Comparison of ENCODE assay signal across 23 cellular contexts in the genomic region with DNA sequence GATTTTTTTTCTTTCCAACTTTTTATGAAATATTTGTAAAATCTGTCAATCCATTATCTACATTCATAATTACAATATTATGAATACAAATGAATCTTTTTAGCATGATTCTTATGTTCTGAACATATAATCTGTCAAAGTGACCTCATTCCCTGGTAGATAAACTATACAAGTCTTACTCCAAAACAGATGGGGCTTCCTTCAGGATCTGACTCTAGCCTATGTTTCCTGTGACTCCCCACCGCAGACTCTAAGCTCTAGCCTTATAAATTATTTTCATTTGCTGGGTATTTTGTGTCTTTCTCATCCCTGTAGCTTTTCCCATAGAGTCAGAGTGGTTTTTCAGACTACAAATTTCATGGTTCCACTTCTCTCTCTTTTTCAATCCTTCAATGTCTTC.
DNase-seq lines count a peak whose midpoint lies in the region; TF ChIP-seq lines count a peak whose summit lies in the region.
"Had no signal": no experiment of that assay in that cellular context is flagged by ENCODE, and none has a peak within 500 bp of the region (broad histone marks: within the 10 kb centered on the region; RNA-seq: fewer than 3 reads in every experiment).

No MANE protein-coding gene starts in this region.

- H3K27me3 ChIP-seq in GM23248 (replicated peaks; ENCODE audit: insufficient read depth) (no peaks in the 10 kb centered on the region), MG63 (no peaks in the 10 kb centered on the region)
- H3K27me3 ChIP-seq: BLaER1, SJSA1 had no signal

- H3K4me1 Mint-ChIP-seq in HFFc6 (ENCODE audit: low read depth): peaks cover 17% of the 10 kb centered on the region
- H3K4me1 Mint-ChIP-seq: CD4-positive, alpha-beta memory T cell had no signal

- WGBS in GM23248 (ENCODE audit: low coverage in 1 of 2, low lambda C conversion rate in 2 of 2, missing lambda C conversion rate in 2 of 2), 2 experiments: 21 to 26% methylated on average over 1 of the region's 1 CpG

- H3K4me3 Mint-ChIP-seq in HFFc6: no peak overlapping the region
- H3K4me3 Mint-ChIP-seq: CD4-positive, alpha-beta memory T cell had no signal

- no peaks in the 10 kb centered on the region for H3K36me3 ChIP-seq in GM23248 (ENCODE audit: low read depth)
- H3K36me3 ChIP-seq in MG63: no peaks in the 10 kb centered on the region
- H3K36me3 ChIP-seq: BLaER1, SJSA1 had no signal

- H3K4me3 ChIP-seq in GM23248: no peak overlapping the region
- no peak overlapping the region for H3K4me3 ChIP-seq in foreskin fibroblast (ENCODE audit: low read depth in 1 of 2, low read length in 2 of 2)
- H3K4me3 ChIP-seq in MG63: no peak overlapping the region
- H3K4me3 ChIP-seq: BLaER1, SJSA1 had no signal

- H3K27ac Mint-ChIP-seq in HFFc6: no peak overlapping the region; the same call in 1 of the 2 replicates
- H3K27ac Mint-ChIP-seq: CD4-positive, alpha-beta memory T cell had no signal

- no peaks in the 10 kb centered on the region for H3K27me3 Mint-ChIP-seq in HFFc6 (ENCODE audit: insufficient read depth)
- H3K27me3 Mint-ChIP-seq: CD4-positive, alpha-beta memory T cell had no signal

- DNase-seq in AG08395 (ENCODE audit: low spot score) (peak; percentile 34), GM23248 (peak; percentile 55), dermis blood vessel endothelial cell (peak; percentile 46), foreskin fibroblast (peak; percentile 29 to 64), HFFc6 (no peak), cerebellar cortex (ENCODE audit: low spot score) (no peak), MG63 (no peak), NCI-H748 treated with DMSO at 0.1 percent for 48 hours (lab: John Stamatoyannopoulos, UW) (no peak)
- DNase-seq: Caco-2; CD4-positive, alpha-beta memory T cell; DND-41; KG1; MV-4-11; NCI-H1105 treated with DMSO at 0.1 percent for 48 hours; NCI-H1694; NCI-H2081; NCI-H2171; NCI-H526; OCI-M1; SW 1271 had no signal

- no peak for TF ChIP-seq CTCF in foreskin fibroblast (IDR thresholded peaks at IDR 0.05; ENCODE audit: low read depth, low read length)
- no peak for TF ChIP-seq CTCF in HFFc6 (IDR thresholded peaks at IDR 0.05)

- peaks cover 18% of the 10 kb centered on the region; the same call in 1 of the 2 replicates for H3F3A ChIP-seq in GM23248 (ENCODE audit: insufficient read depth)

- in situ Hi-C loops in GM23248 (cut with MboI): no loop called here

- no peaks in the 10 kb centered on the region; the same call in 1 of the 2 replicates for H3K36me3 Mint-ChIP-seq in HFFc6 (ENCODE audit: low read depth)
- H3K36me3 Mint-ChIP-seq: CD4-positive, alpha-beta memory T cell had no signal

- peak overlapping the region; percentile 61 for H2AFZ ChIP-seq in GM23248

- peak overlapping the region; percentile 29 for H3K4me2 ChIP-seq in GM23248 (ENCODE audit: unreplicated experiment)
- H3K4me2 ChIP-seq: BLaER1 had no signal

- no peak overlapping the region for H3K9ac ChIP-seq in GM23248
- H3K9ac ChIP-seq: BLaER1 had no signal

- peak overlapping the region; percentile 56 for H3K27ac ChIP-seq in GM23248
- H3K27ac ChIP-seq: BLaER1, HL-60, SJSA1 had no signal

- no peaks in the 10 kb centered on the region for H3K9me2 ChIP-seq in GM23248 (ENCODE audit: insufficient read depth)

- no peaks in the 10 kb centered on the region for H3K9me3 ChIP-seq in GM23248 (ENCODE audit: low read depth)
- no peaks in the 10 kb centered on the region for H3K9me3 ChIP-seq in MG63
- H3K9me3 ChIP-seq: BLaER1, Caco-2, SJSA1 had no signal

- H4K20me1 ChIP-seq in GM23248 (ENCODE audit: insufficient read depth): no peaks in the 10 kb centered on the region
- H4K20me1 ChIP-seq: BLaER1 had no signal

- H3K4me1 ChIP-seq in GM23248 (ENCODE audit: insufficient read depth): peaks cover 18% of the 10 kb centered on the region
- H3K4me1 ChIP-seq: BLaER1, Caco-2, SJSA1 had no signal

- no peaks in the 10 kb centered on the region for H3K9me3 Mint-ChIP-seq in HFFc6

- H3K79me2 ChIP-seq in GM23248 (ENCODE audit: insufficient read depth): no peaks in the 10 kb centered on the region

Comparison
In these comparisons a context has a peak if more than half of its experiments do, and no peak if none do; other contexts are left out.
1. DNase-seq: peak in AG08395 (single experiment), GM23248 (single experiment), dermis blood vessel endothelial cell (single experiment) and foreskin fibroblast (2 of 2); none in HFFc6 (single experiment), cerebellar cortex (single experiment), MG63 (single experiment) and NCI-H748 treated with DMSO at 0.1 percent for 48 hours (single experiment).